In the genomic region with DNA sequence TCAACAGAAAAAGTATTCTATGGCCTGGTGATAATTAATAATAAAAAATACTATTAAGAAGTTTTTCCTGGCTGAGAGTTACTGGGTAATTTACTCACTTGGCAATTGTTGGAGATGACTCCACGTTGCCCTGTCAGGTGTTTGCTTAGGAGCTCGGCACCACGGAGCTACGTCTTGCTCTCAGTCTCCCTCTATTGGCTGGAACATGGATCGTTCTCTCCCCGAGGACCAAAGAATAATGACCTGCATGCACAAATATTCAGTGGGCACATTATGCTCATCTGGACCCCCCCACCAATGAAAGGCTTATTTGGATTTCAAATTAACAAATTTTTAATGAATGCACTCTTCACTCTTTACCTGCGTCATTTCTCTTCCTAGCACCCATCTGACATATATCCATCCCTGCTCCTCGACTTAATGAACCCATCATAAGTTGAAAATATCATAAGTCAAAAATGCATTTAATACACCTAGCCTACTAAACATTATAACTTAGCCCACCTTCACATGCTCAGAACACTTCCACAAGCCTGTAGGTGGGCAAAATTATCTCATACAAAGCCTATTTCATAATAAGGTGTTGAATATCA, we compare ENCODE assay signal across 1 cellular context.
TF ChIP-seq lines count a peak whose summit lies in the region.

No MANE protein-coding gene starts in this region.

TF ChIP-seq in HepG2, 621 proteins besides CTCF, POLR2A, EP300 and RAD21 (continued from another document and continues in another):
- TF ChIP-seq, protein P1, sequence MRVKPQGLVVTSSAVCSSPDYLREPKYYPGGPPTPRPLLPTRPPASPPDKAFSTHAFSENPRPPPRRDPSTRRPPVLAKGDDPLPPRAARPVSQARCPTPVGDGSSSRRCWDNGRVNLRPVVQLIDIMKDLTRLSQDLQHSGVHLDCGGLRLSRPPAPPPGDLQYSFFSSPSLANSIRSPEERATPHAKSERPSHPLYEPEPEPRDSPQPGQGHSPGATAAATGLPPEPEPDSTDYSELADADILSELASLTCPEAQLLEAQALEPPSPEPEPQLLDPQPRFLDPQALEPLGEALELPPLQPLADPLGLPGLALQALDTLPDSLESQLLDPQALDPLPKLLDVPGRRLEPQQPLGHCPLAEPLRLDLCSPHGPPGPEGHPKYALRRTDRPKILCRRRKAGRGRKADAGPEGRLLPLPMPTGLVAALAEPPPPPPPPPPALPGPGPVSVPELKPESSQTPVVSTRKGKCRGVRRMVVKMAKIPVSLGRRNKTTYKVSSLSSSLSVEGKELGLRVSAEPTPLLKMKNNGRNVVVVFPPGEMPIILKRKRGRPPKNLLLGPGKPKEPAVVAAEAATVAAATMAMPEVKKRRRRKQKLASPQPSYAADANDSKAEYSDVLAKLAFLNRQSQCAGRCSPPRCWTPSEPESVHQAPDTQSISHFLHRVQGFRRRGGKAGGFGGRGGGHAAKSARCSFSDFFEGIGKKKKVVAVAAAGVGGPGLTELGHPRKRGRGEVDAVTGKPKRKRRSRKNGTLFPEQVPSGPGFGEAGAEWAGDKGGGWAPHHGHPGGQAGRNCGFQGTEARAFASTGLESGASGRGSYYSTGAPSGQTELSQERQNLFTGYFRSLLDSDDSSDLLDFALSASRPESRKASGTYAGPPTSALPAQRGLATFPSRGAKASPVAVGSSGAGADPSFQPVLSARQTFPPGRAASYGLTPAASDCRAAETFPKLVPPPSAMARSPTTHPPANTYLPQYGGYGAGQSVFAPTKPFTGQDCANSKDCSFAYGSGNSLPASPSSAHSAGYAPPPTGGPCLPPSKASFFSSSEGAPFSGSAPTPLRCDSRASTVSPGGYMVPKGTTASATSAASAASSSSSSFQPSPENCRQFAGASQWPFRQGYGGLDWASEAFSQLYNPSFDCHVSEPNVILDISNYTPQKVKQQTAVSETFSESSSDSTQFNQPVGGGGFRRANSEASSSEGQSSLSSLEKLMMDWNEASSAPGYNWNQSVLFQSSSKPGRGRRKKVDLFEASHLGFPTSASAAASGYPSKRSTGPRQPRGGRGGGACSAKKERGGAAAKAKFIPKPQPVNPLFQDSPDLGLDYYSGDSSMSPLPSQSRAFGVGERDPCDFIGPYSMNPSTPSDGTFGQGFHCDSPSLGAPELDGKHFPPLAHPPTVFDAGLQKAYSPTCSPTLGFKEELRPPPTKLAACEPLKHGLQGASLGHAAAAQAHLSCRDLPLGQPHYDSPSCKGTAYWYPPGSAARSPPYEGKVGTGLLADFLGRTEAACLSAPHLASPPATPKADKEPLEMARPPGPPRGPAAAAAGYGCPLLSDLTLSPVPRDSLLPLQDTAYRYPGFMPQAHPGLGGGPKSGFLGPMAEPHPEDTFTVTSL (CRISPR knock-in tag; IDR thresholded peaks at IDR 0.05; ENCODE audit: borderline replicate concordance) = no peak
- TF ChIP-seq ZNF761 (CRISPR knock-in tag; conservative IDR thresholded peaks at IDR 0.05) (no peak), TBP (CRISPR knock-in tag; IDR thresholded peaks at IDR 0.05) (no peak), MAFK (conservative IDR thresholded peaks at IDR 0.05 in 1 of 2, IDR thresholded peaks at IDR 0.05 in 1 of 2; ENCODE audit: low read length in 2 of 2) (no peak), ZNF138 (CRISPR knock-in tag; IDR thresholded peaks at IDR 0.05; ENCODE audit: low read depth) (no peak), ZFP37 (CRISPR knock-in tag; IDR thresholded peaks at IDR 0.05; ENCODE audit: borderline replicate concordance) (no peak), ZNF234 (CRISPR knock-in tag; conservative IDR thresholded peaks at IDR 0.05) (no peak), SMC3 (IDR thresholded peaks at IDR 0.05; ENCODE audit: low read length) (peak; percentile 58; the same call in 1 of the 2 replicates), KDM2A (CRISPR knock-in tag; IDR thresholded peaks at IDR 0.05; ENCODE audit: borderline replicate concordance, low read depth) (0 out of 2 replicates have a peak, but pooled peaks have one; percentile 24), FOXA3 (CRISPR knock-in tag; IDR thresholded peaks at IDR 0.05) (0 out of 2 replicates have a peak, but pooled peaks have one; percentile 10), SNAI1 (CRISPR knock-in tag; IDR thresholded peaks at IDR 0.05; ENCODE audit: borderline replicate concordance) (no peak)
- TF ChIP-seq, protein P2, sequence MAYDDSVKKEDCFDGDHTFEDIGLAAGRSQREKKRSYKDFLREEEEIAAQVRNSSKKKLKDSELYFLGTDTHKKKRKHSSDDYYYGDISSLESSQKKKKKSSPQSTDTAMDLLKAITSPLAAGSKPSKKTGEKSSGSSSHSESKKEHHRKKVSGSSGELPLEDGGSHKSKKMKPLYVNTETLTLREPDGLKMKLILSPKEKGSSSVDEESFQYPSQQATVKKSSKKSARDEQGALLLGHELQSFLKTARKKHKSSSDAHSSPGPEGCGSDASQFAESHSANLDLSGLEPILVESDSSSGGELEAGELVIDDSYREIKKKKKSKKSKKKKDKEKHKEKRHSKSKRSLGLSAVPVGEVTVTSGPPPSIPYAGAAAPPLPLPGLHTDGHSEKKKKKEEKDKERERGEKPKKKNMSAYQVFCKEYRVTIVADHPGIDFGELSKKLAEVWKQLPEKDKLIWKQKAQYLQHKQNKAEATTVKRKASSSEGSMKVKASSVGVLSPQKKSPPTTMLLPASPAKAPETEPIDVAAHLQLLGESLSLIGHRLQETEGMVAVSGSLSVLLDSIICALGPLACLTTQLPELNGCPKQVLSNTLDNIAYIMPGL (CRISPR knock-in tag; IDR thresholded peaks at IDR 0.05; ENCODE audit: borderline replicate concordance in 1 of 2, low read depth in 1 of 2) = 0 out of 4 replicates have a peak, but pooled peaks of 1 of the 2 experiments have one; percentile 31
- TF ChIP-seq, protein P3, sequence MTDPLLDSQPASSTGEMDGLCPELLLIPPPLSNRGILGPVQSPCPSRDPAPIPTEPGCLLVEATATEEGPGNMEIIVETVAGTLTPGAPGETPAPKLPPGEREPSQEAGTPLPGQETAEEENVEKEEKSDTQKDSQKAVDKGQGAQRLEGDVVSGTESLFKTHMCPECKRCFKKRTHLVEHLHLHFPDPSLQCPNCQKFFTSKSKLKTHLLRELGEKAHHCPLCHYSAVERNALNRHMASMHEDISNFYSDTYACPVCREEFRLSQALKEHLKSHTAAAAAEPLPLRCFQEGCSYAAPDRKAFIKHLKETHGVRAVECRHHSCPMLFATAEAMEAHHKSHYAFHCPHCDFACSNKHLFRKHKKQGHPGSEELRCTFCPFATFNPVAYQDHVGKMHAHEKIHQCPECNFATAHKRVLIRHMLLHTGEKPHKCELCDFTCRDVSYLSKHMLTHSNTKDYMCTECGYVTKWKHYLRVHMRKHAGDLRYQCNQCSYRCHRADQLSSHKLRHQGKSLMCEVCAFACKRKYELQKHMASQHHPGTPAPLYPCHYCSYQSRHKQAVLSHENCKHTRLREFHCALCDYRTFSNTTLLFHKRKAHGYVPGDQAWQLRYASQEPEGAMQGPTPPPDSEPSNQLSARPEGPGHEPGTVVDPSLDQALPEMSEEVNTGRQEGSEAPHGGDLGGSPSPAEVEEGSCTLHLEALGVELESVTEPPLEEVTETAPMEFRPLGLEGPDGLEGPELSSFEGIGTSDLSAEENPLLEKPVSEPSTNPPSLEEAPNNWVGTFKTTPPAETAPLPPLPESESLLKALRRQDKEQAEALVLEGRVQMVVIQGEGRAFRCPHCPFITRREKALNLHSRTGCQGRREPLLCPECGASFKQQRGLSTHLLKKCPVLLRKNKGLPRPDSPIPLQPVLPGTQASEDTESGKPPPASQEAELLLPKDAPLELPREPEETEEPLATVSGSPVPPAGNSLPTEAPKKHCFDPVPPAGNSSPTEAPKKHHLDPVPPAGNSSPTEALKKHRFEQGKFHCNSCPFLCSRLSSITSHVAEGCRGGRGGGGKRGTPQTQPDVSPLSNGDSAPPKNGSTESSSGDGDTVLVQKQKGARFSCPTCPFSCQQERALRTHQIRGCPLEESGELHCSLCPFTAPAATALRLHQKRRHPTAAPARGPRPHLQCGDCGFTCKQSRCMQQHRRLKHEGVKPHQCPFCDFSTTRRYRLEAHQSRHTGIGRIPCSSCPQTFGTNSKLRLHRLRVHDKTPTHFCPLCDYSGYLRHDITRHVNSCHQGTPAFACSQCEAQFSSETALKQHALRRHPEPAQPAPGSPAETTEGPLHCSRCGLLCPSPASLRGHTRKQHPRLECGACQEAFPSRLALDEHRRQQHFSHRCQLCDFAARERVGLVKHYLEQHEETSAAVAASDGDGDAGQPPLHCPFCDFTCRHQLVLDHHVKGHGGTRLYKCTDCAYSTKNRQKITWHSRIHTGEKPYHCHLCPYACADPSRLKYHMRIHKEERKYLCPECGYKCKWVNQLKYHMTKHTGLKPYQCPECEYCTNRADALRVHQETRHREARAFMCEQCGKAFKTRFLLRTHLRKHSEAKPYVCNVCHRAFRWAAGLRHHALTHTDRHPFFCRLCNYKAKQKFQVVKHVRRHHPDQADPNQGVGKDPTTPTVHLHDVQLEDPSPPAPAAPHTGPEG (CRISPR knock-in tag; IDR thresholded peaks at IDR 0.05) = no peak
- TF ChIP-seq, protein P4, sequence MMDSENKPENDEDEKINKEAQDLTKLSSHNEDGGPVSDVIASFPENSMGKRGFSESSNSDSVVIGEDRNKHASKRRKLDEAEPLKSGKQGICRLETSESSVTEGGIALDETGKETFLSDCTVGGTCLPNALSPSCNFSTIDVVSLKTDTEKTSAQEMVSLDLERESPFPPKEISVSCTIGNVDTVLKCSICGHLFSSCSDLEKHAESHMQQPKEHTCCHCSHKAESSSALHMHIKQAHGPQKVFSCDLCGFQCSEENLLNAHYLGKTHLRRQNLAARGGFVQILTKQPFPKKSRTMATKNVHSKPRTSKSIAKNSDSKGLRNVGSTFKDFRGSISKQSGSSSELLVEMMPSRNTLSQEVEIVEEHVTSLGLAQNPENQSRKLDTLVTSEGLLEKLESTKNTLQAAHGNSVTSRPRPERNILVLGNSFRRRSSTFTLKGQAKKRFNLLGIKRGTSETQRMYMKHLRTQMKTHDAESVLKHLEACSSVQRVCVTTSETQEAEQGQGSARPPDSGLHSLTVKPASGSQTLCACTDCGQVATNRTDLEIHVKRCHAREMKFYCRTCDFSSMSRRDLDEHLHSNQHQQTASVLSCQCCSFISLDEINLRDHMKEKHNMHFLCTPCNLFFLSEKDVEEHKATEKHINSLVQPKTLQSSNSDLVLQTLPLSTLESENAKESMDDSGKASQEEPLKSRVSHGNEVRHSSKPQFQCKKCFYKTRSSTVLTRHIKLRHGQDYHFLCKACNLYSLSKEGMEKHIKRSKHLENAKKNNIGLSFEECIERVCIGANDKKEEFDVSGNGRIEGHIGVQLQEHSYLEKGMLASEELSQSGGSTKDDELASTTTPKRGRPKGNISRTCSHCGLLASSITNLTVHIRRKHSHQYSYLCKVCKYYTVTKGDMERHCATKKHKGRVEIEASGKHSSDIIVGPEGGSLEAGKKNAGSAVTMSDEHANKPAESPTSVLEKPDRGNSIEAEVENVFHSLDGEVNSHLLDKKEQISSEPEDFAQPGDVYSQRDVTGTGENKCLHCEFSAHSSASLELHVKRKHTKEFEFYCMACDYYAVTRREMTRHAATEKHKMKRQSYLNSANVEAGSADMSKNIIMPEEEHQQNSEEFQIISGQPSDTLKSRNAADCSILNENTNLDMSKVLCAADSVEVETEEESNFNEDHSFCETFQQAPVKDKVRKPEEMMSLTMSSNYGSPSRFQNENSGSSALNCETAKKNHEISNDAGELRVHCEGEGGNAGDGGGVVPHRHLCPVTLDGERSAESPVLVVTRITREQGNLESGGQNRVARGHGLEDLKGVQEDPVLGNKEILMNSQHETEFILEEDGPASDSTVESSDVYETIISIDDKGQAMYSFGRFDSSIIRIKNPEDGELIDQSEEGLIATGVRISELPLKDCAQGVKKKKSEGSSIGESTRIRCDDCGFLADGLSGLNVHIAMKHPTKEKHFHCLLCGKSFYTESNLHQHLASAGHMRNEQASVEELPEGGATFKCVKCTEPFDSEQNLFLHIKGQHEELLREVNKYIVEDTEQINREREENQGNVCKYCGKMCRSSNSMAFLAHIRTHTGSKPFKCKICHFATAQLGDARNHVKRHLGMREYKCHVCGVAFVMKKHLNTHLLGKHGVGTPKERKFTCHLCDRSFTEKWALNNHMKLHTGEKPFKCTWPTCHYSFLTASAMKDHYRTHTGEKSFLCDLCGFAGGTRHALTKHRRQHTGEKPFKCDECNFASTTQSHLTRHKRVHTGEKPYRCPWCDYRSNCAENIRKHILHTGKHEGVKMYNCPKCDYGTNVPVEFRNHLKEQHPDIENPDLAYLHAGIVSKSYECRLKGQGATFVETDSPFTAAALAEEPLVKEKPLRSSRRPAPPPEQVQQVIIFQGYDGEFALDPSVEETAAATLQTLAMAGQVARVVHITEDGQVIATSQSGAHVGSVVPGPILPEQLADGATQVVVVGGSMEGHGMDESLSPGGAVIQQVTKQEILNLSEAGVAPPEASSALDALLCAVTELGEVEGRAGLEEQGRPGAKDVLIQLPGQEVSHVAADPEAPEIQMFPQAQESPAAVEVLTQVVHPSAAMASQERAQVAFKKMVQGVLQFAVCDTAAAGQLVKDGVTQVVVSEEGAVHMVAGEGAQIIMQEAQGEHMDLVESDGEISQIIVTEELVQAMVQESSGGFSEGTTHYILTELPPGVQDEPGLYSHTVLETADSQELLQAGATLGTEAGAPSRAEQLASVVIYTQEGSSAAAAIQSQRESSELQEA (CRISPR knock-in tag; IDR thresholded peaks at IDR 0.05; ENCODE audit: not compliant biosample characterization) = no peak
- TF ChIP-seq, protein P5, sequence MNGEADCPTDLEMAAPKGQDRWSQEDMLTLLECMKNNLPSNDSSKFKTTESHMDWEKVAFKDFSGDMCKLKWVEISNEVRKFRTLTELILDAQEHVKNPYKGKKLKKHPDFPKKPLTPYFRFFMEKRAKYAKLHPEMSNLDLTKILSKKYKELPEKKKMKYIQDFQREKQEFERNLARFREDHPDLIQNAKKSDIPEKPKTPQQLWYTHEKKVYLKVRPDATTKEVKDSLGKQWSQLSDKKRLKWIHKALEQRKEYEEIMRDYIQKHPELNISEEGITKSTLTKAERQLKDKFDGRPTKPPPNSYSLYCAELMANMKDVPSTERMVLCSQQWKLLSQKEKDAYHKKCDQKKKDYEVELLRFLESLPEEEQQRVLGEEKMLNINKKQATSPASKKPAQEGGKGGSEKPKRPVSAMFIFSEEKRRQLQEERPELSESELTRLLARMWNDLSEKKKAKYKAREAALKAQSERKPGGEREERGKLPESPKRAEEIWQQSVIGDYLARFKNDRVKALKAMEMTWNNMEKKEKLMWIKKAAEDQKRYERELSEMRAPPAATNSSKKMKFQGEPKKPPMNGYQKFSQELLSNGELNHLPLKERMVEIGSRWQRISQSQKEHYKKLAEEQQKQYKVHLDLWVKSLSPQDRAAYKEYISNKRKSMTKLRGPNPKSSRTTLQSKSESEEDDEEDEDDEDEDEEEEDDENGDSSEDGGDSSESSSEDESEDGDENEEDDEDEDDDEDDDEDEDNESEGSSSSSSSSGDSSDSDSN (CRISPR knock-in tag; IDR thresholded peaks at IDR 0.05) = no peak
